Comparison of ENCODE assay signal across 7 cellular contexts in genomic region chr2:157784169-157784822, GRCh38.
DNase-seq lines count a peak whose midpoint lies in the region; ATAC-seq and TF ChIP-seq lines count a peak whose summit lies in the region.

No MANE protein-coding gene starts in this region.

- no peak for TF ChIP-seq CTCF in VCaP (conservative IDR thresholded peaks at IDR 0.05)
- TF ChIP-seq CTCF in heart left ventricle (IDR thresholded peaks at IDR 0.05) = no peak

- H3K4me1 ChIP-seq in HUES48 (ENCODE audit: control insufficient read depth, insufficient read depth, low read length) = peaks cover 41% of the 10 kb centered on the region
- H3K4me1 ChIP-seq in heart left ventricle = peaks cover 5 to 82% (median 61%) of the 10 kb centered on the region in 12 donors

- peak; percentile 70 to 80 (median 76) for ATAC-seq in heart left ventricle
- no peak for ATAC-seq in HG03432 (IDR thresholded peaks at IDR 0.05; ENCODE audit: unreplicated experiment)

- WGBS in heart left ventricle, 4 donors = 51 to 67% (median 58%) methylated on average over 11 of the region's 11 CpGs

- H3K36me3 ChIP-seq in HUES48 (ENCODE audit: control insufficient read depth, insufficient read depth, low read length) (0 out of 2 replicates have a peak, but pooled peaks cover 2% of the 10 kb centered on the region), heart left ventricle (peaks cover 0 to 11% (median 10%) of the 10 kb centered on the region in 9 donors)

- no peaks in the 10 kb centered on the region for H3K9me3 ChIP-seq in HUES48 (ENCODE audit: control insufficient read depth, insufficient read depth, low read length)
- H3K9me3 ChIP-seq in heart left ventricle = no peaks in the 10 kb centered on the region

- TF ChIP-seq POLR2A in heart left ventricle (IDR thresholded peaks at IDR 0.05) = no peak

- H3K27ac ChIP-seq in HUES48 (ENCODE audit: low read depth, low read length) (peak overlapping the region; percentile 30), VCaP (peak overlapping the region; percentile 84), heart left ventricle (peak overlapping the region; percentile 38 to 79 (median 58)), skin epidermis (peak overlapping the region in 19 of 21 experiments; percentile 7 to 74 (median 45))

- H3K27me3 ChIP-seq in HUES48 (ENCODE audit: control insufficient read depth, insufficient read depth, low read length) (no peaks in the 10 kb centered on the region), heart left ventricle (no peaks in the 10 kb centered on the region)

- no peak overlapping the region for H3K4me3 ChIP-seq in HUES48 (ENCODE audit: low read depth, low read length)
- H3K4me3 ChIP-seq in heart left ventricle = peak overlapping the region in 2 of 12 donors; percentile 14 to 24
- peak overlapping the region in 1 of 7 experiments; percentile 11 for H3K4me3 ChIP-seq in skin epidermis

- H3K9ac ChIP-seq in HUES48 (ENCODE audit: low read depth, low read length) = 0 out of 2 replicates have a peak overlapping the region, but pooled peaks have one; percentile 19

- intact Hi-C loops in heart left ventricle (cut with DNase I) = loop anchor here in 2 of 10 donors (2.0 to 10.0 kb wide), 2 partner anchors 91 kb away; partner anchors contain the start of gene ACVR1 (in 1 of the 2)

- DNase-seq in heart left ventricle (peak; percentile 36 to 61 (median 57)), globus pallidus (ENCODE audit: low spot score) (no peak), SHP77 treated with DMSO at 0.1 percent for 48 hours (lab: John Stamatoyannopoulos, UW) (no peak)

Comparison
In these comparisons a context has a peak if more than half of its experiments do, and no peak if none do; other contexts are left out.
1. H3K27ac ChIP-seq: peak in every context shown above with its lines; median percentile 84 in VCaP; 58 in heart left ventricle; 45 in skin epidermis; 30 in HUES48.
2. DNase-seq: peak in heart left ventricle (5 of 5); none in globus pallidus (single experiment) and SHP77 treated with DMSO at 0.1 percent for 48 hours (single experiment).